In genomic region chr12:120474092-120474960, GRCh38 we compare ENCODE assay signal across 9 cellular contexts. TPM values are rescaled to one million over a fixed set of nuclear protein-coding genes. Genes with fewer than 3 reads are reported as not detected.
DNase-seq lines count a peak whose midpoint lies in the region; ATAC-seq and TF ChIP-seq lines count a peak whose summit lies in the region.
"Had no signal": no experiment of that assay in that cellular context is flagged by ENCODE, and none has a peak within 500 bp of the region (broad histone marks: within the 10 kb centered on the region; RNA-seq: fewer than 3 reads in every experiment).

No MANE protein-coding gene starts in this region.

- TF ChIP-seq POLR2A in suprapubic skin (IDR thresholded peaks at IDR 0.05): no peak

- H3K36me3 ChIP-seq in suprapubic skin: no peaks in the 10 kb centered on the region

- peak overlapping the region; percentile 72 for H3K27ac ChIP-seq in suprapubic skin

- H3K4me3 ChIP-seq in fibroblast of villous mesenchyme (ENCODE audit: low read depth, low read length) (no peak overlapping the region), suprapubic skin (no peak overlapping the region)

- no peaks in the 10 kb centered on the region for H3K9me3 ChIP-seq in suprapubic skin

- peak; percentile 18 for DNase-seq in DMS153 (lab: John Stamatoyannopoulos, UW)
- DNase-seq in DMS153 treated with DMSO at 0.1 percent for 48 hours (lab: John Stamatoyannopoulos, UW; ENCODE audit: unreplicated experiment): no peak
- peak; percentile 41 to 89 for DNase-seq in SW 1271 (lab: John Stamatoyannopoulos, UW)
- DNase-seq in fibroblast of villous mesenchyme (ENCODE audit: low read depth): peak; percentile 34
- DNase-seq in suprapubic skin (ENCODE audit: low spot score in 2 of 2): no peak
- no peak for DNase-seq in T-helper 9 cell
- DNase-seq in RPMI8226: no peak
- DNase-seq: activated B cell treated with CpG ODN at 0.5 μM for 24 hours had no signal

- 39% methylated on average over 7 of the region's 7 CpGs for WGBS in suprapubic skin

- no peak for ATAC-seq in GM18517 (IDR thresholded peaks at IDR 0.05; ENCODE audit: unreplicated experiment)

- no peaks in the 10 kb centered on the region for H3K27me3 ChIP-seq in suprapubic skin

- peaks cover 38% of the 10 kb centered on the region for H3K4me1 ChIP-seq in suprapubic skin

- no peak for TF ChIP-seq EP300 in suprapubic skin (IDR thresholded peaks at IDR 0.05)

- TF ChIP-seq CTCF in fibroblast of villous mesenchyme (IDR thresholded peaks at IDR 0.05; ENCODE audit: insufficient read depth, low read depth, low read length) (no peak), suprapubic skin (IDR thresholded peaks at IDR 0.05) (no peak)

RNA-seq across cellular contexts. Expression of gene SRSF9, which starts 4.8 kb away (rescaled TPM):
- total RNA-seq in fibroblast of villous mesenchyme (148 and 192 TPM in 2 replicates), suprapubic skin (10 to 100 TPM; 51.5 to 98.5 (median 73.0) TPM)

RNA-seq across cellular contexts. Expression of gene DYNLL1, which starts 21.6 kb away (rescaled TPM):
- total RNA-seq in fibroblast of villous mesenchyme: 206 and 280 TPM in 2 replicates
- 100 to 1,000 TPM; 167 to 493 (median 469) TPM for total RNA-seq in suprapubic skin

RNA-seq across cellular contexts. Expression of gene GATC, which starts 28.1 kb away (rescaled TPM):
- total RNA-seq in fibroblast of villous mesenchyme (13.5 and 20.7 TPM in 2 replicates), suprapubic skin (10 to 100 TPM; 17.5 to 27.8 (median 21.0) TPM)

RNA-seq across cellular contexts. Expression of gene TRIAP1, which starts 28.1 kb away (rescaled TPM):
- total RNA-seq in fibroblast of villous mesenchyme (18.7 and 30.7 TPM in 2 replicates), suprapubic skin (10 to 100 TPM in 3 of 4 donors, 1 to 10 TPM in 1; 9.7 to 22.9 (median 17.4) TPM)

RNA-seq across cellular contexts. Expression of gene COX6A1, which starts 36.4 kb away (rescaled TPM):
- total RNA-seq in fibroblast of villous mesenchyme (215 and 306 TPM in 2 replicates), suprapubic skin (1,000 to 10,000 TPM in 1 of 4 donors, 100 to 1,000 TPM in 3; 569 to 1,135 (median 836) TPM)

Comparison
In these comparisons a context has a peak if more than half of its experiments do, and no peak if none do; other contexts are left out.
1. DNase-seq: peak in DMS153 (single experiment), SW 1271 (2 of 2) and fibroblast of villous mesenchyme (single experiment); none in DMS153 treated with DMSO at 0.1 percent for 48 hours (single experiment), suprapubic skin (0 of 2), T-helper 9 cell (single experiment) and RPMI8226 (single experiment).